2 cellular contexts compared by ENCODE assay signal in the genomic region with DNA sequence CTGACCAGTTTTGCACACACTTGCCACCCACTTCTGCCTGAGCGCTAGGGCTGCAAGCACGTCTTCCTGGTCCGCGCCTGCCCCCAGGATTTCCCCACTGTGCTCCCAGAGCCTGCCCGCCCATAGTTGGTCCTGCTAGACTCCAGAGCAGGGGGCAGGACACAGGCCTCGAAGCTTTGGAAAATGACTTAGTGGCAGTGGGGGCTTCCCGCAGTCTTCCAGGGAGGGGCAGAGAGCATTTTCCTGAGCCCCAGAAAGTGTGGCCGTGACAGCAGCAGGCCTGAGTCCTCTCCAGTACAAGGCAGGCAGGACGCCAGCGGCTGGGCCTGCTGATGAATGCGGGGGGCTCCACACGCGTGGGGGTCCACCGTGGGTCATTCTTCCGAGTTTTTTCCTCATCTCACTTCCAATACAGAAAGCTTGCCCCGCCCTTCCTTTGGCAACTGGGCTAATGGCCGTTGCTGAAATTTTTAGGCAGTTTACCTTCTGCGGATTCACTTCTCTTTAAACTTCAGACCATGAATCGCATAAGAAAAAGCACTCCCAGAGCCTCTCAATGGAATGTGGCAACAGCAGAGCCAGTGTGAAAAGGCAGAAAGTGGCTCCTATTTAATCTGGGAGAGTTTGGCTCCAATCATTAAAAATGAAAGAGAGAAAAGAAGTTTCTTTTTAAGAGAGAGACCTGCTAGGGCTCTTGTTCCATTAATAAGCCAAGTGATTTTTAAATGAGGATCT.
TF ChIP-seq lines count a peak whose summit lies in the region.

No MANE protein-coding gene starts in this region.

TF ChIP-seq in HEK293, 187 proteins besides CTCF, POLR2A, EP300 and RAD21 (continued from another document):
- TF ChIP-seq, protein P1, sequence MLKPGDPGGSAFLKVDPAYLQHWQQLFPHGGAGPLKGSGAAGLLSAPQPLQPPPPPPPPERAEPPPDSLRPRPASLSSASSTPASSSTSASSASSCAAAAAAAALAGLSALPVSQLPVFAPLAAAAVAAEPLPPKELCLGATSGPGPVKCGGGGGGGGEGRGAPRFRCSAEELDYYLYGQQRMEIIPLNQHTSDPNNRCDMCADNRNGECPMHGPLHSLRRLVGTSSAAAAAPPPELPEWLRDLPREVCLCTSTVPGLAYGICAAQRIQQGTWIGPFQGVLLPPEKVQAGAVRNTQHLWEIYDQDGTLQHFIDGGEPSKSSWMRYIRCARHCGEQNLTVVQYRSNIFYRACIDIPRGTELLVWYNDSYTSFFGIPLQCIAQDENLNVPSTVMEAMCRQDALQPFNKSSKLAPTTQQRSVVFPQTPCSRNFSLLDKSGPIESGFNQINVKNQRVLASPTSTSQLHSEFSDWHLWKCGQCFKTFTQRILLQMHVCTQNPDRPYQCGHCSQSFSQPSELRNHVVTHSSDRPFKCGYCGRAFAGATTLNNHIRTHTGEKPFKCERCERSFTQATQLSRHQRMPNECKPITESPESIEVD (tag by site-specific recombination; IDR thresholded peaks at IDR 0.05): no peak
- TF ChIP-seq EGR2 (tag by site-specific recombination; IDR thresholded peaks at IDR 0.05; ENCODE audit: low read depth): peak; percentile 47; the same call in 1 of the 2 replicates
- TF ChIP-seq ZSCAN16 (tag by site-specific recombination; IDR thresholded peaks at IDR 0.05): no peak

TF ChIP-seq in WTC11, 78 proteins besides CTCF, POLR2A, EP300 and RAD21 (continued from another document):
- TF ChIP-seq USF2 (CRISPR knock-in tag; IDR thresholded peaks at IDR 0.05) (no peak), MYBL2 (CRISPR knock-in tag; IDR thresholded peaks at IDR 0.05) (no peak)
TF ChIP-seq in WTC11: peak in this region for 0.
